Comparison of ENCODE assay signal across 1 cellular context in the genomic region with DNA sequence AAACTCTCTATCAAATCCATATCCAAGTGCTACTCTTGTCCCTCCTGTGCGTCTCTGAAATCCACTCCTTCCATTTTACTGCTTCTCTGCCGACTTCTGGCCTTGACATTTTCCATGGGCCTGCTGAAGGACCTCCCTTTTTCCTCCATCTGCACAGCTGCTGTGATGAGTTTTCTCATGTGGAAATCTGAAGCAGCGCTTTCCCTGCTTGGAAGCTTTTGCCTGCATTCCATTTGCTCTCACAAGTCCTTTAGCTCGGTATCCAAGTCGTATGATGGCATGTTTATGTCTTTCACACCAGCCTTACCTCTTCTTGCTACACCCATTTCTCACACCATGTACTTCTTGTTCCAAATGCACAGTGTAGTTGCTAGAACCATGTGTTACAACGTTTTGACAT.
TF ChIP-seq lines count a peak whose summit lies in the region.

No MANE protein-coding gene starts in this region.

TF ChIP-seq in H1, 55 proteins besides CTCF, POLR2A, EP300 and RAD21 (continued from another document):
- TF ChIP-seq CBX8 (IDR thresholded peaks at IDR 0.05; ENCODE audit: borderline replicate concordance, low read depth, low read length) = no peak
